9 cellular contexts compared by ENCODE assay signal in genomic region chr19:55549500-55550320, GRCh38.
DNase-seq lines count a peak whose midpoint lies in the region; ATAC-seq and TF ChIP-seq lines count a peak whose summit lies in the region.
"Had no signal": no experiment of that assay in that cellular context is flagged by ENCODE, and none has a peak within 500 bp of the region (broad histone marks: within the 10 kb centered on the region; RNA-seq: fewer than 3 reads in every experiment).

No MANE protein-coding gene starts in this region.

- intact Hi-C loops in tibial artery (cut with DNase I; ENCODE audit: low total_unique reads), result no loop called here

- H3K36me3 ChIP-seq in iPS-18a (ENCODE audit: control insufficient read depth, low read depth, low read length), result no peaks in the 10 kb centered on the region
- H3K36me3 ChIP-seq in tibial artery, result no peaks in the 10 kb centered on the region

- H3K4me3 ChIP-seq in WI38 (ENCODE audit: low read depth, low read length), result peak overlapping the region; percentile 37
- peak overlapping the region; percentile 61 for H3K4me3 ChIP-seq in iPS-18a (ENCODE audit: low read length)
- H3K4me3 ChIP-seq in tibial artery, result peak overlapping the region; percentile 7 to 20

- TF ChIP-seq CTCF in WI38 (IDR thresholded peaks at IDR 0.05; ENCODE audit: low read depth, low read length), result no peak
- TF ChIP-seq CTCF in tibial artery (IDR thresholded peaks at IDR 0.05), result no peak

- H3K4me1 ChIP-seq in iPS-18a (ENCODE audit: control insufficient read depth, low read depth, low read length), result peaks cover 3% of the 10 kb centered on the region
- H3K4me1 ChIP-seq in tibial artery, result peaks cover 0 to 37% (median 25%) of the 10 kb centered on the region in 4 donors

- H3K9ac ChIP-seq in iPS-18a (ENCODE audit: low read length), result peak overlapping the region; percentile 39

- no peak for ATAC-seq in stimulated activated naive CD8-positive, alpha-beta T cell treated with anti-CD3 and anti-CD28 coated beads, Interleukin-15, Interleukin-2, amounts not matched to agents 100 U/mL and 50 U/mL, for 24 hours

- no peaks in the 10 kb centered on the region for H3K9me3 ChIP-seq in iPS-18a (ENCODE audit: control insufficient read depth, low read depth, low read length)
- no peaks in the 10 kb centered on the region for H3K9me3 ChIP-seq in tibial artery

- H3K27me3 ChIP-seq in iPS-18a (ENCODE audit: control insufficient read depth, insufficient read depth, low read length) (no peaks in the 10 kb centered on the region), tibial artery (peaks cover 0 to 70% of the 10 kb centered on the region in 2 donors)

- H3K27ac ChIP-seq in iPS-18a (ENCODE audit: low read length) (no peak overlapping the region), tibial artery (peak overlapping the region in 1 of 2 donors; percentile 4)

- DNase-seq in NCI-H2081 (lab: John Stamatoyannopoulos, UW) (peak; percentile 68 to 75), NCI-H2081 treated with DMSO at 0.1 percent for 48 hours (lab: John Stamatoyannopoulos, UW) (no peak), tibial artery (no peak), NOMO-1 treated with dmso at 0.1 percent for 144 hours (lab: John Stamatoyannopoulos, UW; ENCODE audit: unreplicated experiment) (no peak)
- DNase-seq in stimulated activated naive CD8-positive, alpha-beta T cell treated with anti-CD3 and anti-CD28 coated beads, Interleukin-15, Interleukin-2, amounts not matched to agents 100 U/mL and 50 U/mL, for 24 hours, result no peak
- no peak for DNase-seq in stimulated activated CD4-positive, alpha-beta T cell treated with anti-CD3 and anti-CD28 coated beads, Interleukin-4, amount 100 ng/mL, for 1 hour
- DNase-seq: CD4-positive, alpha-beta memory T cell had no signal

Comparison
In these comparisons a context has a peak if more than half of its experiments do, and no peak if none do; other contexts are left out.
1. DNase-seq: peak in NCI-H2081 (2 of 2); none in NCI-H2081 treated with DMSO at 0.1 percent for 48 hours (single experiment), tibial artery (0 of 2), stimulated activated naive CD8-positive, alpha-beta T cell treated with anti-CD3 and anti-CD28 coated beads, Interleukin-15, Interleukin-2, amounts not matched to agents 100 U/mL and 50 U/mL, for 24 hours (single experiment), stimulated activated CD4-positive, alpha-beta T cell treated with anti-CD3 and anti-CD28 coated beads, Interleukin-4, amount 100 ng/mL, for 1 hour (single experiment) and NOMO-1 treated with dmso at 0.1 percent for 144 hours (single experiment).
2. Peak in every context shown above with its lines, with median percentiles within 50 percentile points of each other: H3K4me3 ChIP-seq.